26 cellular contexts compared by ENCODE assay signal in the genomic region with DNA sequence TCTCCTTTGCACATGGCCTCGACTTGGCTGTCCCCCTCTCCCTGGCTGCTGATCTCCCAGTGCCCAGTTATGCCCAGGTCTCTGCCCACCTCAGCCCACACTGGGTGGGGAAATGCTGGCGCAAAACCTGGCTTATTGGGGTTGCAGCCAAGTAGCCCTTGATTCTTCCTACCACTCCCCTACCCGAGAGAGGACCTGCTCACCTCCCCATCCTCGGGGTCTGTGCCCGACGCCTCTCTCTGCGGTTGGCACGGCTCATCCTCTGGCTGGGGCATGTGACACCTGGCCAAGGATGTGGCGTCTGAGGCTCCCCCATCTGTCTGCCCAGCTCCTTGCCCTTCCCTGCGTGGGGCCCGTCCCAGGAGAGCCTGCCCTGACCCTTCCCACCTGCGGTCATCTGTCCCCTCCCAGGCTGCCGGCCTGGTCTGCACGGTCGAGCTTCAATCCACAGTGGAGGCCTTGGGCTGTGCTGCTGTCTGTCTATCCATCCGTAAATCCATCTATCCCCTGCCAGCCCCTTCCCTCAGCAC. TPM values are rescaled to one million over a fixed set of nuclear protein-coding genes. Genes with fewer than 3 reads are reported as not detected.
"Had no signal": no experiment of that assay in that cellular context is flagged by ENCODE, and none has a peak within 500 bp of the region (broad histone marks: within the 10 kb centered on the region; RNA-seq: fewer than 3 reads in every experiment).

No MANE protein-coding gene starts in this region.

- H3K27ac ChIP-seq: brain microvascular endothelial cell, cardiac muscle cell, Peyer's patch, RWPE1 had no signal

- H3K9me3 Mint-ChIP-seq: activated CD4-positive, alpha-beta T cell treated with anti-CD3 and anti-CD28 coated beads, Interleukin-2, amount 10 ng/mL, durations not matched to agents 24 days and 14 days had no signal

- H3K27me3 ChIP-seq: brain microvascular endothelial cell, cardiac muscle cell, Peyer's patch had no signal

- DNase-seq: activated B cell treated with CpG ODN at 0.5 μM for 24 hours; activated CD4-positive, alpha-beta memory T cell treated with anti-CD3 and anti-CD28 coated beads, Interleukin-2, amount 10 ng/mL, durations not matched to agents 7 days and 5 days; activated CD4-positive, alpha-beta T cell treated with anti-CD3 and anti-CD28 coated beads for 1 hour; activated CD4-positive, alpha-beta T cell treated with anti-CD3 and anti-CD28 coated beads, Interleukin-2, amount 10 ng/mL, durations not matched to agents 24 days and 14 days; activated CD8-positive, alpha-beta memory T cell treated with anti-CD3 and anti-CD28 coated beads, Interleukin-2, amount 50 U/mL, for 48 hours; activated effector memory CD4-positive, alpha-beta T cell treated with Interleukin-2 at 50 U/mL for 16 hours; activated naive CD4-positive, alpha-beta T cell; activated T-cell treated with anti-CD3 and anti-CD28 coated beads, Interleukin-2, amount 50 U/mL, for 1 hour; amygdala; brain microvascular endothelial cell; cerebellar nuclear complex; MM.1S; NCI-H1105; NCI-H1436; NCI-H1694 treated with DMSO at 0.1 percent for 48 hours; NCI-H2029 treated with DMSO at 0.1 percent for 48 hours; NCI-H510A treated with DMSO at 0.1 percent for 48 hours; NCI-H69; Peyer's patch; Right ventricle myocardium superior; T-helper 9 cell had no signal

- H3K27ac Mint-ChIP-seq: activated B cell treated with CpG ODN at 0.5 μM for 24 hours; activated CD4-positive, alpha-beta memory T cell treated with anti-CD3 and anti-CD28 coated beads, Interleukin-2, amount 10 ng/mL, durations not matched to agents 7 days and 5 days; activated CD4-positive, alpha-beta T cell treated with anti-CD3 and anti-CD28 coated beads, Interleukin-2, amount 10 ng/mL, durations not matched to agents 24 days and 14 days; activated naive CD8-positive, alpha-beta T cell; T-helper 1 cell treated with Interleukin-12 subunit alpha and Interleukin-12 subunit beta and Interleukin-4 antibody, amounts not matched to agents 30 μg/mL and 1 μg/mL, for 36 hours had no signal

- H3K4me3 Mint-ChIP-seq: activated B cell treated with CpG ODN at 0.5 μM for 24 hours; activated CD4-positive, alpha-beta memory T cell treated with anti-CD3 and anti-CD28 coated beads, Interleukin-2, amount 10 ng/mL, durations not matched to agents 7 days and 5 days; activated CD4-positive, alpha-beta T cell treated with anti-CD3 and anti-CD28 coated beads, Interleukin-2, amount 10 ng/mL, durations not matched to agents 24 days and 14 days; activated naive CD8-positive, alpha-beta T cell; T-helper 1 cell treated with Interleukin-12 subunit alpha and Interleukin-12 subunit beta and Interleukin-4 antibody, amounts not matched to agents 30 μg/mL and 1 μg/mL, for 36 hours had no signal

- H3K4me3 ChIP-seq: cardiac muscle cell, Peyer's patch had no signal

- H3K27me3 Mint-ChIP-seq: activated B cell treated with CpG ODN at 0.5 μM for 24 hours; activated CD4-positive, alpha-beta memory T cell treated with anti-CD3 and anti-CD28 coated beads, Interleukin-2, amount 10 ng/mL, durations not matched to agents 7 days and 5 days; activated CD4-positive, alpha-beta T cell treated with anti-CD3 and anti-CD28 coated beads, Interleukin-2, amount 10 ng/mL, durations not matched to agents 24 days and 14 days; activated naive CD8-positive, alpha-beta T cell had no signal

- H3K36me3 ChIP-seq: brain microvascular endothelial cell, cardiac muscle cell, Peyer's patch had no signal

RNA-seq across cellular contexts. Expression of gene PLCH2, which starts 57.2 kb away (rescaled TPM):
- total RNA-seq: SK-MEL-5 had no signal
